In the genomic region with DNA sequence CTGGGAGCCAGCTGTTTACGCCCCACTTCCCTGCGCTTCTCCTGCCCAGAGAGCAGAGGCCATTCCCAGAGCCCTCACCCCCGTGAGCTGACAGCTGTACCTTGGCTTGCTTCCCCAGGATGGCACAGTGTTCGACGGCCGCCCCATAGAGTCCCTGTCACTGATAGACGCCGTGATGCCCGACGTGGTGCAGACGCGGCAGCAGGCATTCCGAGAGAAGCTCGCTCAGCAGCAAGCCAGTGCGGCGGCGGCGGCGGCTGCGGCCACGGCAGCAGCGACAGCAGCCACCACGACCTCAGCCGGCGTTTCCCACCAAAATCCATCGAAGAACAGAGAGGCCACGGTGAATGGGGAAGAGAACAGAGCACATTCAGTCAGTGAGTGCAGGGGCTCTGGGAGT, we compare ENCODE assay signal across 1 cellular context.
TF ChIP-seq lines count a peak whose summit lies in the region.

No MANE protein-coding gene starts in this region.

TF ChIP-seq in K562, 482 proteins besides CTCF, POLR2A, EP300 and RAD21 (continued from another document):
- TF ChIP-seq POLR2G (IDR thresholded peaks at IDR 0.05; ENCODE audit: low read depth, low read length): 0 out of 2 replicates have a peak, but pooled peaks have one; percentile 29
- TF ChIP-seq, protein P1, sequence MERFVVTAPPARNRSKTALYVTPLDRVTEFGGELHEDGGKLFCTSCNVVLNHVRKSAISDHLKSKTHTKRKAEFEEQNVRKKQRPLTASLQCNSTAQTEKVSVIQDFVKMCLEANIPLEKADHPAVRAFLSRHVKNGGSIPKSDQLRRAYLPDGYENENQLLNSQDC (CRISPR knock-in tag; IDR thresholded peaks at IDR 0.05): no peak
- TF ChIP-seq TFAM (CRISPR knock-in tag; conservative IDR thresholded peaks at IDR 0.05): no peak
- TF ChIP-seq SETDB1 (IDR thresholded peaks at IDR 0.05; ENCODE audit: low read length): no peak
TF ChIP-seq in K562: peak in this region for 1.
